In the genomic region with DNA sequence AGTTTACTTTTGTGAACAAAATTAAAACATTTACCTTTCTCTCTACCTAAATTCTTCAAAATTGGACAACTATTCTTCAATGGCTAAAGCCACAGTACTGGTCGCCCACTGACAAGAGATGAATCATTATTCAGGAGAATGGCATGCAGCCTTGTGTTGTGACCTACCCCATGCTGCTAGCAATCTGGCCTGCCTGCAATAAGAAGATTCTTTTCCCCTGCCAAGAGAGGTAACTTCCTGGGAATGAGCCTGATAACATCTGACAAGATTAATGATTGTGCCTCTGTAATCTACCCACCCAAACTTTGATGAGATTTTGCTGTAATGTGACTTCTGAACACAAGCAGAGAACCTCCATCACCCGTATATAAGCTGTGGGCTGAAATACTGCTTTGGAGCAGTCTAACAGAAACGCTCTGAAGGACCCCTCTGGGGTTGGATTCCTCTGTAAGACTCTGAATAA, we compare ENCODE assay signal across 11 cellular contexts. TPM values are rescaled to one million over a fixed set of nuclear protein-coding genes. Genes with fewer than 3 reads are reported as not detected.
DNase-seq lines count a peak whose midpoint lies in the region; ATAC-seq and TF ChIP-seq lines count a peak whose summit lies in the region.
"Had no signal": no experiment of that assay in that cellular context is flagged by ENCODE, and none has a peak within 500 bp of the region (broad histone marks: within the 10 kb centered on the region; RNA-seq: fewer than 3 reads in every experiment).

No MANE protein-coding gene starts in this region.

- no peaks in the 10 kb centered on the region for H3K9me2 ChIP-seq in PC-3 (replicated peaks; ENCODE audit: low read length)

- H3K27ac ChIP-seq in PC-3 (ENCODE audit: low read length) (no peak overlapping the region), endodermal cell (ENCODE audit: low read depth, low read length) (peak overlapping the region; percentile 58), esophagus muscularis mucosa (replicated peaks in 1 of 4) (no peak overlapping the region)

- no peaks in the 10 kb centered on the region for H3K79me2 ChIP-seq in PC-3 (ENCODE audit: low read length)

- H3K4me2 ChIP-seq in PC-3 (ENCODE audit: low read length), result peak overlapping the region; percentile 27; the same call in 1 of the 2 replicates

- POLR2A ChIA-PET in PC-3 (lab: Charles Lee; ENCODE audit: unreplicated experiment), result no interaction called here

- no peaks in the 10 kb centered on the region for H3K9me3 ChIP-seq in PC-3 (ENCODE audit: low read length)
- H3K9me3 ChIP-seq in endodermal cell (ENCODE audit: control insufficient read depth, low read length), result peaks cover 9% of the 10 kb centered on the region
- no peaks in the 10 kb centered on the region for H3K9me3 ChIP-seq in esophagus muscularis mucosa

- peak overlapping the region; percentile 93 for H3K27ac Mint-ChIP-seq in endodermal cell
- H3K27ac Mint-ChIP-seq in effector memory CD8-positive, alpha-beta T cell, result no peak overlapping the region
- H3K27ac Mint-ChIP-seq: activated CD8-positive, alpha-beta memory T cell treated with anti-CD3 and anti-CD28 coated beads, Interleukin-2, amount 10 ng/mL, durations not matched to agents 7 days and 5 days had no signal

- no peaks in the 10 kb centered on the region for H3K27me3 ChIP-seq in PC-3 (ENCODE audit: low read length)
- H3K27me3 ChIP-seq in endodermal cell (ENCODE audit: control insufficient read depth, insufficient read depth, low read length, poor library complexity, severe bottlenecking), result no peaks in the 10 kb centered on the region
- H3K27me3 ChIP-seq in esophagus muscularis mucosa, result no peaks in the 10 kb centered on the region

- intact Hi-C loops in PC-3 (cut with micrococcal nuclease), result no loop called here
- intact Hi-C loops in esophagus muscularis mucosa (cut with DNase I), result no loop called here

- peak overlapping the region; percentile 5; the same call in 1 of the 2 replicates for H2AFZ ChIP-seq in PC-3 (ENCODE audit: low read length)

- no peak overlapping the region for H3K4me3 Mint-ChIP-seq in endodermal cell
- no peak overlapping the region for H3K4me3 Mint-ChIP-seq in effector memory CD8-positive, alpha-beta T cell
- H3K4me3 Mint-ChIP-seq: activated CD8-positive, alpha-beta memory T cell treated with anti-CD3 and anti-CD28 coated beads, Interleukin-2, amount 10 ng/mL, durations not matched to agents 7 days and 5 days had no signal

- H4K20me1 ChIP-seq in PC-3 (ENCODE audit: low read length), result no peaks in the 10 kb centered on the region

- H3F3A ChIP-seq in PC-3 (ENCODE audit: low read length, unreplicated experiment), result no peaks in the 10 kb centered on the region

- H3K9me3 Mint-ChIP-seq in endodermal cell, result peaks cover 8% of the 10 kb centered on the region
- H3K9me3 Mint-ChIP-seq in effector memory CD8-positive, alpha-beta T cell, result no peaks in the 10 kb centered on the region

- no peak for TF ChIP-seq CTCF in PC-3 (conservative IDR thresholded peaks at IDR 0.05; ENCODE audit: low read depth, low read length)
- TF ChIP-seq CTCF in endodermal cell (conservative IDR thresholded peaks at IDR 0.05), result no peak
- TF ChIP-seq CTCF in omental fat pad (IDR thresholded peaks at IDR 0.05), result no peak
- no peak for TF ChIP-seq CTCF in esophagus muscularis mucosa (IDR thresholded peaks at IDR 0.05)

- no peak overlapping the region for H3K4me3 ChIP-seq in PC-3 (ENCODE audit: low read length)
- H3K4me3 ChIP-seq in endodermal cell (ENCODE audit: low read length), result no peak overlapping the region
- no peak overlapping the region for H3K4me3 ChIP-seq in esophagus muscularis mucosa

- H3K27me3 Mint-ChIP-seq in endodermal cell (ENCODE audit: insufficient read depth), result no peaks in the 10 kb centered on the region
- no peaks in the 10 kb centered on the region for H3K27me3 Mint-ChIP-seq in effector memory CD8-positive, alpha-beta T cell

- ATAC-seq in PC-3 (peak; percentile 73), omental fat pad (ENCODE audit: low FRiP score) (peak; percentile 57), left lobe of liver (no peak), GM21360 (IDR thresholded peaks at IDR 0.05; ENCODE audit: unreplicated experiment) (no peak)
- no peak for ATAC-seq in effector memory CD8-positive, alpha-beta T cell (replicated peaks)
- ATAC-seq: activated CD8-positive, alpha-beta memory T cell treated with anti-CD3 and anti-CD28 coated beads, Interleukin-2, amount 10 ng/mL, durations not matched to agents 7 days and 5 days had no signal

- no peak overlapping the region for H3K9ac ChIP-seq in PC-3 (ENCODE audit: low read length)
- H3K9ac ChIP-seq in endodermal cell (ENCODE audit: extremely low read depth, low read length, poor library complexity, severe bottlenecking), result no peak overlapping the region

- peaks cover 14% of the 10 kb centered on the region for H3K4me1 ChIP-seq in PC-3 (ENCODE audit: insufficient read depth, low read length)
- H3K4me1 ChIP-seq in endodermal cell (ENCODE audit: control insufficient read depth, insufficient read depth, low read length), result peaks cover 13% of the 10 kb centered on the region
- H3K4me1 ChIP-seq in esophagus muscularis mucosa, result peaks cover 8 to 20% (median 15%) of the 10 kb centered on the region in 4 donors

- DNase-seq in ELR (ENCODE audit: low read depth), result peak; percentile 84
- peak; percentile 70 for DNase-seq in PC-3
- DNase-seq in endodermal cell, result peak; percentile 87
- no peak for DNase-seq in omental fat pad (ENCODE audit: low spot score)
- DNase-seq in esophagus muscularis mucosa (ENCODE audit: extremely low spot score), result no peak
- no peak for DNase-seq in effector memory CD8-positive, alpha-beta T cell
- DNase-seq in left lobe of liver (ENCODE audit: low spot score), result no peak
- DNase-seq: activated CD8-positive, alpha-beta memory T cell treated with anti-CD3 and anti-CD28 coated beads, Interleukin-2, amount 10 ng/mL, durations not matched to agents 7 days and 5 days; DMS53; RPMI8226 had no signal

- no TSS peak for BruUV-seq in PC-3 (replicated peaks; lab: Mats Ljungman, UMichigan)

- 10 to 29% methylated on average over 1 to 3 of the region's 3 CpGs for WGBS in endodermal cell (ENCODE audit: insufficient coverage in 1 of 2, insufficient read length in 1 of 2), 2 experiments
- WGBS in esophagus muscularis mucosa, result 74% methylated on average over 3 of the region's 3 CpGs

- H3K4me1 Mint-ChIP-seq in endodermal cell, result peaks cover 34% of the 10 kb centered on the region
- H3K4me1 Mint-ChIP-seq in effector memory CD8-positive, alpha-beta T cell (ENCODE audit: low read depth in 2 of 2), result peaks cover 9% of the 10 kb centered on the region in 2 donors

- TF ChIP-seq EP300 in esophagus muscularis mucosa (IDR thresholded peaks at IDR 0.05), result no peak

- no peaks in the 10 kb centered on the region for H3K36me3 Mint-ChIP-seq in endodermal cell (ENCODE audit: low read depth)
- no peaks in the 10 kb centered on the region for H3K36me3 Mint-ChIP-seq in effector memory CD8-positive, alpha-beta T cell (ENCODE audit: insufficient read depth)

- no peak for TF ChIP-seq POLR2A in esophagus muscularis mucosa (IDR thresholded peaks at IDR 0.05; ENCODE audit: low read depth)

- CTCF ChIA-PET in PC-3 (lab: Charles Lee), result interaction anchor here (0.7 kb wide), 1 partner anchor 120 kb away, joined by 4 read pairs; no protein-coding TSS in a partner anchor

- H3K36me3 ChIP-seq in PC-3 (ENCODE audit: low read depth, low read length) (no peaks in the 10 kb centered on the region), endodermal cell (ENCODE audit: control insufficient read depth, insufficient read depth, low read length) (no peaks in the 10 kb centered on the region), esophagus muscularis mucosa (no peaks in the 10 kb centered on the region)

RNA-seq across cellular contexts. Expression of a gene that starts 47.0 kb away (rescaled TPM):
- total RNA-seq in PC-3 (2014; rRNA removed), result 0.87 and 0.98 TPM in 2 replicates
- total RNA-seq in endodermal cell, result 10 to 100 TPM; 26.6 to 27.4 TPM
- 15.1 TPM for polyA plus RNA-seq in endodermal cell (2013, experiment 1 of 2)
- polyA plus RNA-seq in endodermal cell (2013, experiment 2 of 2), result 15.8 TPM
- 10 to 100 TPM; 41.7 to 89.5 (median 59.4) TPM for total RNA-seq in omental fat pad
- total RNA-seq in esophagus muscularis mucosa, result 10 to 100 TPM; 11.3 to 21.6 (median 19.4) TPM
- 12.8 TPM for total RNA-seq in left lobe of liver

Comparison
In these comparisons a context has a peak if more than half of its experiments do, and no peak if none do; other contexts are left out.
1. DNase-seq: peak in ELR (single experiment), PC-3 (single experiment) and endodermal cell (single experiment); none in omental fat pad (single experiment), esophagus muscularis mucosa (single experiment), effector memory CD8-positive, alpha-beta T cell (0 of 3) and left lobe of liver (single experiment).
2. ATAC-seq: peak in PC-3 (single experiment) and omental fat pad (single experiment); none in effector memory CD8-positive, alpha-beta T cell (single experiment), left lobe of liver (single experiment) and GM21360 (single experiment).